11 cellular contexts compared by ENCODE assay signal in genomic region chr17:50153650-50154575, GRCh38. TPM values are rescaled to one million over a fixed set of nuclear protein-coding genes. Genes with fewer than 3 reads are reported as not detected.
A peak's percentile ranks its signal among the peaks of the same experiment; 100 is the strongest.
DNase-seq lines count a peak whose midpoint lies in the region; ATAC-seq and TF ChIP-seq lines count a peak whose summit lies in the region.
"Had no signal": no experiment of that assay in that cellular context is flagged by ENCODE, and none has a peak within 500 bp of the region (broad histone marks: within the 10 kb centered on the region; RNA-seq: fewer than 3 reads in every experiment).

No MANE protein-coding gene starts in this region.

- CTCF ChIA-PET in CD8-positive, alpha-beta memory T cell (lab: Charles Lee), result interaction anchor here (1.1 to 6.1 kb wide), 3 partner anchors 13 to 60 kb away, joined by 4 to 50 read pairs (median 6); no protein-coding TSS in a partner anchor
- CTCF ChIA-PET in RWPE1 (lab: Yijun Ruan, JAX), result interaction anchor here (0.6 to 2.1 kb wide), 4 partner anchors 7 to 720 kb away, joined by 3 to 12 read pairs (median 5); no protein-coding TSS in a partner anchor

- no peak for ATAC-seq in HG02571 (IDR thresholded peaks at IDR 0.05; ENCODE audit: unreplicated experiment)
- no peak for ATAC-seq in GM21529 (IDR thresholded peaks at IDR 0.05; ENCODE audit: unreplicated experiment)

- H3K9ac ChIP-seq in rectal smooth muscle tissue (ENCODE audit: low read length), result no peak overlapping the region
- no peak overlapping the region for H3K9ac ChIP-seq in Karpas-422 (ENCODE audit: low read length)

- H4K20me1 ChIP-seq in Karpas-422 (ENCODE audit: insufficient read depth, low read depth, low read length), result no peaks in the 10 kb centered on the region

- peaks cover 20 to 27% (median 25%) of the 10 kb centered on the region in 3 donors for H3K4me1 Mint-ChIP-seq in CD8-positive, alpha-beta memory T cell

- H3K4me3 Mint-ChIP-seq in CD8-positive, alpha-beta memory T cell, result peak overlapping the region in 1 of 7 donors; percentile 72

- no peaks in the 10 kb centered on the region for H3K9me2 ChIP-seq in Karpas-422 (replicated peaks; ENCODE audit: insufficient read depth, low read length)

- H3K9me3 ChIP-seq in CD8-positive, alpha-beta memory T cell (ENCODE audit: low read length), result no peaks in the 10 kb centered on the region
- no peaks in the 10 kb centered on the region for H3K9me3 ChIP-seq in Karpas-422 (ENCODE audit: low read length)
- H3K9me3 ChIP-seq: SJSA1 had no signal

- H3K27me3 Mint-ChIP-seq in CD8-positive, alpha-beta memory T cell, result no peaks in the 10 kb centered on the region

- no peaks in the 10 kb centered on the region for H3K36me3 ChIP-seq in CD8-positive, alpha-beta memory T cell (ENCODE audit: insufficient read depth, low read length)
- no peaks in the 10 kb centered on the region for H3K36me3 ChIP-seq in rectal smooth muscle tissue (ENCODE audit: control insufficient read depth, insufficient read depth, low read length)
- no peaks in the 10 kb centered on the region for H3K36me3 ChIP-seq in Karpas-422 (ENCODE audit: insufficient read depth, low read length)

- POLR2A ChIA-PET in CD8-positive, alpha-beta memory T cell (lab: Charles Lee), result no interaction called here
- POLR2A ChIA-PET in RWPE1 (lab: Yijun Ruan, JAX; ENCODE audit: low non-redundant PET), result no interaction called here

- no peak overlapping the region for H2AFZ ChIP-seq in Karpas-422 (ENCODE audit: low read length)

- no peak for DNase-seq in CD8-positive, alpha-beta memory T cell
- DNase-seq in RWPE1 (ENCODE audit: low spot score) (peak; percentile 60), fibroblast of peridontal ligament (ENCODE audit: extremely low read depth) (peak; percentile 52), Karpas-422 (no peak)
- no peak for DNase-seq in activated effector memory CD4-positive, alpha-beta T cell treated with anti-CD3 and anti-CD28 coated beads, Interleukin-2, amount 50 U/mL, for 16 hours
- DNase-seq: kidney glomerular epithelial cell; stimulated activated CD4-positive, alpha-beta T cell treated with anti-CD3 and anti-CD28 coated beads, Interleukin-15, amount 100 ng/mL, for 24 hours had no signal

- H3K27me3 ChIP-seq in CD8-positive, alpha-beta memory T cell (ENCODE audit: insufficient read depth, low read length, poor library complexity, severe bottlenecking), result no peaks in the 10 kb centered on the region
- H3K27me3 ChIP-seq in rectal smooth muscle tissue (ENCODE audit: control insufficient read depth, insufficient read depth, low read length) (no peaks in the 10 kb centered on the region), Karpas-422 (ENCODE audit: low read length) (no peaks in the 10 kb centered on the region)
- H3K27me3 ChIP-seq: SJSA1 had no signal

- no peak overlapping the region for H3K4me3 ChIP-seq in CD8-positive, alpha-beta memory T cell (ENCODE audit: low read length)
- H3K4me3 ChIP-seq in rectal smooth muscle tissue (ENCODE audit: low read length) (no peak overlapping the region), Karpas-422 (ENCODE audit: low read length) (no peak overlapping the region)
- H3K4me3 ChIP-seq: SJSA1 had no signal

- peaks cover 21% of the 10 kb centered on the region for H3K79me2 ChIP-seq in Karpas-422 (ENCODE audit: low read length)

- no peak overlapping the region for H3K4me2 ChIP-seq in Karpas-422 (ENCODE audit: low read depth, low read length, poor library complexity, severe bottlenecking)

- H3K9me3 Mint-ChIP-seq in CD8-positive, alpha-beta memory T cell, result no peaks in the 10 kb centered on the region

- H3K4me1 ChIP-seq in CD8-positive, alpha-beta memory T cell (ENCODE audit: insufficient read depth, low read length), result peaks cover 44% of the 10 kb centered on the region
- H3K4me1 ChIP-seq in rectal smooth muscle tissue (ENCODE audit: control insufficient read depth, insufficient read depth, low read length), result peaks cover 17% of the 10 kb centered on the region
- H3K4me1 ChIP-seq in Karpas-422 (ENCODE audit: low read length), result peaks cover 22% of the 10 kb centered on the region

- peak overlapping the region in 6 of 8 donors; percentile 15 to 88 (median 56) for H3K27ac Mint-ChIP-seq in CD8-positive, alpha-beta memory T cell

- no peak for TF ChIP-seq CTCF in RWPE1 (conservative IDR thresholded peaks at IDR 0.05; ENCODE audit: low read depth)

- no peak overlapping the region for H3K27ac ChIP-seq in CD8-positive, alpha-beta memory T cell (ENCODE audit: low read depth, low read length)
- H3K27ac ChIP-seq in RWPE1 (peak overlapping the region; percentile 98), rectal smooth muscle tissue (ENCODE audit: low read depth, low read length) (peak overlapping the region; percentile 11), Karpas-422 (ENCODE audit: low read length) (no peak overlapping the region)
- H3K27ac ChIP-seq: SJSA1 had no signal

- H3K36me3 Mint-ChIP-seq in CD8-positive, alpha-beta memory T cell, result peaks cover 0 to 5% (median 0%) of the 10 kb centered on the region in 3 donors

RNA-seq across cellular contexts. Expression of gene PPP1R9B, which starts 3.4 kb away (rescaled TPM):
- total RNA-seq in CD8-positive, alpha-beta memory T cell, result 10 to 100 TPM; 86.9 to 89.0 TPM
- 1.7 TPM for polyA plus RNA-seq in CD8-positive, alpha-beta memory T cell
- total RNA-seq in Karpas-422 (2014; rRNA removed; shearing (Covaris generic); ENCODE audit: low replicate concordance), result 41.0 and 106 TPM in 2 replicates

RNA-seq across cellular contexts. Expression of gene SGCA, which starts 11.9 kb away (rescaled TPM):
- under 1 TPM in 1 of 2 experiments, not detected in 1; 0.31 TPM for total RNA-seq in CD8-positive, alpha-beta memory T cell
- not detected for polyA plus RNA-seq in CD8-positive, alpha-beta memory T cell
- total RNA-seq in Karpas-422 (2014; rRNA removed; shearing (Covaris generic); ENCODE audit: low replicate concordance), result not detected in 2 replicates

RNA-seq across cellular contexts. Expression of gene SAMD14, which starts 24.0 kb away (rescaled TPM):
- total RNA-seq in CD8-positive, alpha-beta memory T cell, result 1 to 10 TPM in 1 of 2 experiments, under 1 TPM in 1; 0.92 to 1.3 TPM
- not detected for polyA plus RNA-seq in CD8-positive, alpha-beta memory T cell
- not detected in 2 replicates for total RNA-seq in Karpas-422 (2014; rRNA removed; shearing (Covaris generic); ENCODE audit: low replicate concordance)

RNA-seq across cellular contexts. Expression of gene COL1A1, which starts 47.5 kb away (rescaled TPM):
- total RNA-seq in CD8-positive, alpha-beta memory T cell, result under 1 TPM; 0.39 to 0.42 TPM
- not detected for polyA plus RNA-seq in CD8-positive, alpha-beta memory T cell
- total RNA-seq in Karpas-422 (2014; rRNA removed; shearing (Covaris generic); ENCODE audit: low replicate concordance), result not detected in 2 replicates

RNA-seq across cellular contexts. Expression of gene PDK2, which starts 58.8 kb away (rescaled TPM):
- 10 to 100 TPM; 19.5 to 22.4 TPM for total RNA-seq in CD8-positive, alpha-beta memory T cell
- 41.2 TPM for polyA plus RNA-seq in CD8-positive, alpha-beta memory T cell
- not detected in 2 replicates for total RNA-seq in Karpas-422 (2014; rRNA removed; shearing (Covaris generic); ENCODE audit: low replicate concordance)

Comparison
In these comparisons a context has a peak if more than half of its experiments do, and no peak if none do; other contexts are left out.
1. DNase-seq: peak in RWPE1 (single experiment) and fibroblast of peridontal ligament (single experiment); none in CD8-positive, alpha-beta memory T cell (0 of 5), Karpas-422 (single experiment) and activated effector memory CD4-positive, alpha-beta T cell treated with anti-CD3 and anti-CD28 coated beads, Interleukin-2, amount 50 U/mL, for 16 hours (single experiment).
2. H3K27ac ChIP-seq: peak in RWPE1 (single experiment) and rectal smooth muscle tissue (single experiment); none in CD8-positive, alpha-beta memory T cell (single experiment) and Karpas-422 (single experiment).